ENCODE assay signal across 13 cellular contexts in the genomic region with DNA sequence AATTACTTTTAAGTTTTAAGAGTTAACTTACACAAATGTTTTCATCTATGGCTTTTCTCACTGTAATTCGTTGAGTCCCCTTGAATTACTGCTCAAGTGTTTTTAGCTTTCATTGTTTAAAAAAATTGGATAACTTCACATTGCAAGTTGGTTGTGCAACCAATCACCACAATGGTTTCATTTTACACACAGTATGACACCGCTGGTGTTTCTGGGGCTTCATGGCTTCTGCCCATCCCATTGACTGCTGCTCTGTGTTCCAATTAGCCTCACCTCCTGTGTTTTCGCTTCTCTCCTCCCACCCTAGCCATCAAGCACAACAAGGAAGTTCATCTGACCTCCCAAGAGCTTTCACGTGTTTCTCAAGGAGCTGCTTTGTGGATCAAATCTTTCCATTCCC.
DNase-seq lines count a peak whose midpoint lies in the region; ATAC-seq, FAIRE-seq and TF ChIP-seq lines count a peak whose summit lies in the region.
"Had no signal": no experiment of that assay in that cellular context is flagged by ENCODE, and none has a peak within 500 bp of the region (broad histone marks: within the 10 kb centered on the region; RNA-seq: fewer than 3 reads in every experiment).

No MANE protein-coding gene starts in this region.

- no peaks in the 10 kb centered on the region for H3K9me3 ChIP-seq in skeletal muscle satellite cell (replicated peaks; ENCODE audit: low read length)
- H3K9me3 ChIP-seq: tibial nerve had no signal

- H3K27me3 Mint-ChIP-seq in stimulated activated memory B cell treated with anti-CD40 and anti-IgM and Interleukin-4, amounts not matched to agents 10 μg/mL and 1 μg/mL and 100 μg/mL, for 72 hours = no peaks in the 10 kb centered on the region

- no peak overlapping the region for H3K9ac ChIP-seq in skeletal muscle satellite cell (ENCODE audit: low read depth, low read length)

- no peak overlapping the region for H3K4me3 ChIP-seq in bronchial epithelial cell (ENCODE audit: low read depth, low read length)
- no peak overlapping the region for H3K4me3 ChIP-seq in skeletal muscle satellite cell (ENCODE audit: low read length)
- H3K4me3 ChIP-seq: smooth muscle cell had no signal

- H3K27ac Mint-ChIP-seq in stimulated activated memory B cell treated with anti-CD40 and anti-IgM and Interleukin-4, amounts not matched to agents 10 μg/mL and 1 μg/mL and 100 μg/mL, for 72 hours = no peak overlapping the region
- H3K27ac Mint-ChIP-seq: nephron had no signal

- H3K4me1 Mint-ChIP-seq in stimulated activated memory B cell treated with anti-CD40 and anti-IgM and Interleukin-4, amounts not matched to agents 10 μg/mL and 1 μg/mL and 100 μg/mL, for 72 hours = peaks cover 7% of the 10 kb centered on the region
- H3K4me1 Mint-ChIP-seq: nephron had no signal

- no peak overlapping the region for H3K4me3 Mint-ChIP-seq in stimulated activated memory B cell treated with anti-CD40 and anti-IgM and Interleukin-4, amounts not matched to agents 10 μg/mL and 1 μg/mL and 100 μg/mL, for 72 hours
- H3K4me3 Mint-ChIP-seq: nephron had no signal

- H3K36me3 Mint-ChIP-seq in stimulated activated memory B cell treated with anti-CD40 and anti-IgM and Interleukin-4, amounts not matched to agents 10 μg/mL and 1 μg/mL and 100 μg/mL, for 72 hours = no peaks in the 10 kb centered on the region

- FAIRE-seq in H54 (lab: Jason Lieb, UNC) (peak; percentile 84), bronchial epithelial cell (lab: Jason Lieb, UNC) (no peak)

- no peak for TF ChIP-seq POLR2A in H54 (IDR thresholded peaks at IDR 0.05; ENCODE audit: low read depth, low read length)

- H3K4me2 ChIP-seq in skeletal muscle satellite cell (ENCODE audit: low read length) = peak overlapping the region; percentile 33
- H3K4me2 ChIP-seq: smooth muscle cell had no signal

- no peaks in the 10 kb centered on the region for H3K36me3 ChIP-seq in bronchial epithelial cell (ENCODE audit: control insufficient read depth, insufficient read depth, low read length)
- H3K36me3 ChIP-seq in skeletal muscle satellite cell (ENCODE audit: insufficient read depth, low read length) = no peaks in the 10 kb centered on the region
- H3K36me3 ChIP-seq: tibial nerve had no signal

- no peak for ATAC-seq in stimulated activated memory B cell treated with anti-CD40 and anti-IgM and Interleukin-4, amounts not matched to agents 10 μg/mL and 1 μg/mL and 100 μg/mL, for 72 hours
- ATAC-seq: left colon, Right ventricle myocardium inferior had no signal

- H3K4me1 ChIP-seq in skeletal muscle satellite cell (ENCODE audit: control insufficient read depth, insufficient read depth, low read length) = no peaks in the 10 kb centered on the region

- no peak for TF ChIP-seq CTCF in bronchial epithelial cell (IDR thresholded peaks at IDR 0.05; ENCODE audit: insufficient read depth, low read length, severe bottlenecking)

- H3K27me3 ChIP-seq in bronchial epithelial cell (ENCODE audit: control insufficient read depth, insufficient read depth, low read length) = no peaks in the 10 kb centered on the region
- no peaks in the 10 kb centered on the region for H3K27me3 ChIP-seq in skeletal muscle satellite cell (ENCODE audit: control insufficient read depth, insufficient read depth, low read length)
- H3K27me3 ChIP-seq: tibial nerve had no signal

- DNase-seq in H54 (ENCODE audit: insufficient read length, low spot score) = no peak
- DNase-seq in NCI-H2171 treated with DMSO at 0.1 percent for 48 hours (lab: John Stamatoyannopoulos, UW) = peak; percentile 69
- DNase-seq in bronchial epithelial cell (ENCODE audit: low read depth) = peak; percentile 5
- no peak for DNase-seq in activated CD8-positive, alpha-beta memory T cell treated with anti-CD3 and anti-CD28 coated beads, Interleukin-2, amount 50 U/mL, for 48 hours
- no peak for DNase-seq in NCI-H510A treated with DMSO at 0.1 percent for 48 hours (lab: John Stamatoyannopoulos, UW)
- DNase-seq: DMS53, left colon had no signal

- peaks cover under 1% of the 10 kb centered on the region for H3K9me3 Mint-ChIP-seq in stimulated activated memory B cell treated with anti-CD40 and anti-IgM and Interleukin-4, amounts not matched to agents 10 μg/mL and 1 μg/mL and 100 μg/mL, for 72 hours
- H3K9me3 Mint-ChIP-seq: nephron had no signal

Comparison
In these comparisons a context has a peak if more than half of its experiments do, and no peak if none do; other contexts are left out.
1. DNase-seq: peak in NCI-H2171 treated with DMSO at 0.1 percent for 48 hours (single experiment) and bronchial epithelial cell (single experiment); none in H54 (single experiment), activated CD8-positive, alpha-beta memory T cell treated with anti-CD3 and anti-CD28 coated beads, Interleukin-2, amount 50 U/mL, for 48 hours (single experiment) and NCI-H510A treated with DMSO at 0.1 percent for 48 hours (single experiment).